17 cellular contexts compared by ENCODE assay signal in the genomic region with DNA sequence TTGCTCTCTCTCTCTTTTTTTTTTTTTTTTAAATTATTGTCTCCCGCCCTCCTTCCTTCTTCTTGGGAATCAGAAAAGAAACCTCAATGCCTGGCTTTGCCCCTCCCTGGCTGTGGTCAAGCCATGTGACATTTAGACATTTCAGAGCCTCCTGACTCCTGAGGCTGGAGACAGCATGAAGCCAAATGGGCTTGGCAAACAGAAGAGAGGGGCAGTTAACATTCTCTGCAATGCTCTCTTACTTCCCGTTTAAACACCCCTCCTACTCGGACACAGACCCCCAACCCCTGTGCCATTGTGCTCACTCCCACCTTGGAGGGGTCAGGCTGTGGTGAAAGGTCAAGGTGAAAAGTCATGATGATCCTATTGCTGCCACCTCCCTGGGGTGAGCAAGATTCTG. TPM values are rescaled to one million over a fixed set of nuclear protein-coding genes. Genes with fewer than 3 reads are reported as not detected.
DNase-seq lines count a peak whose midpoint lies in the region; FAIRE-seq and TF ChIP-seq lines count a peak whose summit lies in the region.
"Had no signal": no experiment of that assay in that cellular context is flagged by ENCODE, and none has a peak within 500 bp of the region (broad histone marks: within the 10 kb centered on the region; RNA-seq: fewer than 3 reads in every experiment).

No MANE protein-coding gene starts in this region.

- H3K9me3 Mint-ChIP-seq in brain (peaks cover 0 to 3% (median 0%) of the 10 kb centered on the region in 5 experiments), neural progenitor cell (no peaks in the 10 kb centered on the region)
- H3K9me3 Mint-ChIP-seq in activated naive CD8-positive, alpha-beta T cell treated with anti-CD3 and anti-CD28 coated beads for 36 hours, result no peaks in the 10 kb centered on the region
- H3K9me3 Mint-ChIP-seq in CD8-positive, alpha-beta memory T cell, result no peaks in the 10 kb centered on the region

- CTCF ChIA-PET in CD8-positive, alpha-beta memory T cell (lab: Charles Lee), result interaction anchor here (1.2 to 1.4 kb wide), 3 partner anchors 14 to 283 kb away, joined by 3 to 4 read pairs (median 3); no protein-coding TSS in a partner anchor

- TF ChIP-seq CTCF in brain (conservative IDR thresholded peaks at IDR 0.05), result no peak
- TF ChIP-seq CTCF in neural progenitor cell (IDR thresholded peaks at IDR 0.05), result no peak
- no peak for TF ChIP-seq CTCF in D721Med (IDR thresholded peaks at IDR 0.05; ENCODE audit: insufficient read depth, missing control alignments)

- H3K9ac ChIP-seq in neural progenitor cell, result no peak overlapping the region

- H2AFZ ChIP-seq in neural progenitor cell (replicated peaks), result no peak overlapping the region

- POLR2A ChIA-PET in CD8-positive, alpha-beta memory T cell (lab: Charles Lee), result no interaction called here

- no peak overlapping the region for H3K4me2 ChIP-seq in neural progenitor cell

- peaks cover 15% of the 10 kb centered on the region for H3K4me1 ChIP-seq in neural progenitor cell
- H3K4me1 ChIP-seq in CD8-positive, alpha-beta memory T cell (ENCODE audit: insufficient read depth, low read length), result peaks cover 3% of the 10 kb centered on the region

- H3K36me3 Mint-ChIP-seq in brain (no peaks in the 10 kb centered on the region), neural progenitor cell (no peaks in the 10 kb centered on the region)
- H3K36me3 Mint-ChIP-seq in activated naive CD8-positive, alpha-beta T cell treated with anti-CD3 and anti-CD28 coated beads for 36 hours, result no peaks in the 10 kb centered on the region
- H3K36me3 Mint-ChIP-seq in CD8-positive, alpha-beta memory T cell, result no peaks in the 10 kb centered on the region

- no peak overlapping the region for H3K4me3 ChIP-seq in neural progenitor cell
- H3K4me3 ChIP-seq in CD8-positive, alpha-beta memory T cell (ENCODE audit: low read length), result no peak overlapping the region

- H3K27ac Mint-ChIP-seq in brain, result peak overlapping the region in 4 of 5 experiments; percentile 42 to 92 (median 80)
- H3K27ac Mint-ChIP-seq in neural progenitor cell, result no peak overlapping the region
- no peak overlapping the region for H3K27ac Mint-ChIP-seq in activated naive CD8-positive, alpha-beta T cell treated with anti-CD3 and anti-CD28 coated beads for 36 hours
- no peak overlapping the region for H3K27ac Mint-ChIP-seq in CD8-positive, alpha-beta memory T cell

- H3F3A ChIP-seq in neural progenitor cell (ENCODE audit: low read depth), result no peaks in the 10 kb centered on the region

- FAIRE-seq in D721Med (lab: Jason Lieb, UNC), result no peak
- FAIRE-seq: endometrium had no signal

- no peaks in the 10 kb centered on the region for H4K20me1 ChIP-seq in neural progenitor cell (ENCODE audit: low read depth)

- H3K4me3 Mint-ChIP-seq in brain, result peak overlapping the region in 1 of 5 experiments; percentile 9
- peak overlapping the region; percentile 41 for H3K4me3 Mint-ChIP-seq in neural progenitor cell
- no peak overlapping the region for H3K4me3 Mint-ChIP-seq in activated naive CD8-positive, alpha-beta T cell treated with anti-CD3 and anti-CD28 coated beads for 36 hours
- no peak overlapping the region for H3K4me3 Mint-ChIP-seq in CD8-positive, alpha-beta memory T cell

- DNase-seq in CD1c-positive myeloid dendritic cell (ENCODE audit: extremely low spot score), result peak; percentile 54
- DNase-seq in LHCN-M2 (ENCODE audit: low read depth), result peak; percentile 43
- no peak for DNase-seq in neural progenitor cell (ENCODE audit: low spot score)
- no peak for DNase-seq in middle frontal gyrus (ENCODE audit: extremely low spot score, low spot score)
- DNase-seq in activated naive CD8-positive, alpha-beta T cell treated with anti-CD3 and anti-CD28 coated beads for 36 hours, result no peak
- DNase-seq in D721Med (ENCODE audit: insufficient read length, low spot score), result no peak
- no peak for DNase-seq in CD8-positive, alpha-beta memory T cell
- DNase-seq: activated naive CD4-positive, alpha-beta T cell treated with anti-CD3 and anti-CD28 coated beads, Interleukin-2, amount 50 U/mL, for 16 hours; central memory CD4-positive, alpha-beta T cell; DND-41; kidney glomerular epithelial cell; NCI-H1417 treated with DMSO at 0.1 percent for 48 hours; NCI-H446; posterior cingulate gyrus had no signal

- no peaks in the 10 kb centered on the region for H3K27me3 ChIP-seq in neural progenitor cell
- H3K27me3 ChIP-seq in CD8-positive, alpha-beta memory T cell (ENCODE audit: insufficient read depth, low read length, poor library complexity, severe bottlenecking), result no peaks in the 10 kb centered on the region

- no peaks in the 10 kb centered on the region for H3K36me3 ChIP-seq in neural progenitor cell
- no peaks in the 10 kb centered on the region for H3K36me3 ChIP-seq in CD8-positive, alpha-beta memory T cell (ENCODE audit: insufficient read depth, low read length)

- H3K27me3 Mint-ChIP-seq in brain (peaks cover 15% of the 10 kb centered on the region), neural progenitor cell (ENCODE audit: insufficient read depth, low read depth) (peaks cover 7% of the 10 kb centered on the region)
- H3K27me3 Mint-ChIP-seq in activated naive CD8-positive, alpha-beta T cell treated with anti-CD3 and anti-CD28 coated beads for 36 hours, result peaks cover 9% of the 10 kb centered on the region
- H3K27me3 Mint-ChIP-seq in CD8-positive, alpha-beta memory T cell, result peaks cover 0 to 14% of the 10 kb centered on the region in 2 donors

- H3K27ac ChIP-seq in neural progenitor cell, result no peak overlapping the region
- no peak overlapping the region for H3K27ac ChIP-seq in CD8-positive, alpha-beta memory T cell (ENCODE audit: low read depth, low read length)

- H3K4me1 Mint-ChIP-seq in brain (peaks cover 63% of the 10 kb centered on the region), neural progenitor cell (peaks cover 53% of the 10 kb centered on the region)
- peaks cover 8% of the 10 kb centered on the region for H3K4me1 Mint-ChIP-seq in activated naive CD8-positive, alpha-beta T cell treated with anti-CD3 and anti-CD28 coated beads for 36 hours
- peaks cover 6 to 11% (median 7%) of the 10 kb centered on the region in 3 donors for H3K4me1 Mint-ChIP-seq in CD8-positive, alpha-beta memory T cell

- no peaks in the 10 kb centered on the region for H3K9me3 ChIP-seq in neural progenitor cell (ENCODE audit: low read depth)
- H3K9me3 ChIP-seq in CD8-positive, alpha-beta memory T cell (ENCODE audit: low read length), result no peaks in the 10 kb centered on the region

- H3K79me2 ChIP-seq in neural progenitor cell (ENCODE audit: low read depth), result no peaks in the 10 kb centered on the region

RNA-seq across cellular contexts. Expression of gene MEOX1, which starts 14.7 kb away (rescaled TPM):
- total RNA-seq in LHCN-M2 (2014; rRNA removed), result not detected in 2 replicates
- 0.02 TPM for polyA plus RNA-seq in LHCN-M2 (2012)
- polyA plus RNA-seq in brain (ENCODE audit: insufficient read depth, low read depth, low replicate concordance), result not detected
- total RNA-seq in neural progenitor cell (ENCODE audit: low replicate concordance), result 0.59 TPM in 1 of 2 replicates, not detected in the other
- total RNA-seq in activated naive CD8-positive, alpha-beta T cell treated with anti-CD3 and anti-CD28 coated beads for 36 hours, result under 1 TPM; 0.14 to 0.25 TPM
- 1 to 10 TPM in 1 of 2 experiments, under 1 TPM in 1; 0.86 to 1.2 TPM for total RNA-seq in CD8-positive, alpha-beta memory T cell
- polyA plus RNA-seq in CD8-positive, alpha-beta memory T cell, result 5.4 TPM
- polyA plus RNA-seq: BJ had no signal

Comparison
In these comparisons a context has a peak if more than half of its experiments do, and no peak if none do; other contexts are left out.
1. DNase-seq: peak in CD1c-positive myeloid dendritic cell (single experiment) and LHCN-M2 (single experiment); none in neural progenitor cell (single experiment), middle frontal gyrus (single experiment), activated naive CD8-positive, alpha-beta T cell treated with anti-CD3 and anti-CD28 coated beads for 36 hours (single experiment), D721Med (single experiment) and CD8-positive, alpha-beta memory T cell (0 of 5).
2. H3K27ac Mint-ChIP-seq: peak in brain (4 of 5); none in neural progenitor cell (single experiment), activated naive CD8-positive, alpha-beta T cell treated with anti-CD3 and anti-CD28 coated beads for 36 hours (single experiment) and CD8-positive, alpha-beta memory T cell (0 of 8).